1 cellular context compared by ENCODE assay signal in genomic region chr7:119950390-119951041, GRCh38.
TF ChIP-seq lines count a peak whose summit lies in the region.

No MANE protein-coding gene starts in this region.

TF ChIP-seq in K562, 482 proteins besides CTCF, POLR2A, EP300 and RAD21 (continued from another document and continues in another):
- TF ChIP-seq PRDM10 (IDR thresholded peaks at IDR 0.05; ENCODE audit: partially characterized antibody) (peak; percentile 50), TAF7 (tag; IDR thresholded peaks at IDR 0.05) (peak; percentile 66; the same call in 1 of the 2 replicates), E2F6 (IDR thresholded peaks at IDR 0.05; ENCODE audit: borderline replicate concordance in 1 of 2, extremely low read depth in 1 of 2, insufficient read depth in 1 of 2, insufficient read length in 1 of 2, low read depth in 1 of 2, low read length in 1 of 2, poor library complexity in 1 of 2, severe bottlenecking in 1 of 2) (peak in 1 of 2 experiments; percentile 10), SUPT5H (IDR thresholded peaks at IDR 0.05) (peak; percentile 86), MBD2 (IDR thresholded peaks at IDR 0.05; ENCODE audit: borderline replicate concordance, low read depth) (peak; percentile 72), HDGF (IDR thresholded peaks at IDR 0.05) (0 out of 2 replicates have a peak, but pooled peaks have one; percentile 28), NFYB (IDR thresholded peaks at IDR 0.05; ENCODE audit: extremely low read depth, insufficient read length) (peak; percentile 80), MGA (IDR thresholded peaks at IDR 0.05) (peak; percentile 40), EP400 (IDR thresholded peaks at IDR 0.05) (peak; percentile 29; the same call in 1 of the 2 replicates), KDM5B (IDR thresholded peaks at IDR 0.05; ENCODE audit: insufficient replicate concordance, low read depth, low read length) (peak; percentile 67), ZNF445 (CRISPR knock-in tag; IDR thresholded peaks at IDR 0.05; ENCODE audit: low read depth) (0 out of 2 replicates have a peak, but pooled peaks have one; percentile 50), GTF2A2 (tag; IDR thresholded peaks at IDR 0.05) (0 out of 2 replicates have a peak, but pooled peaks have one; percentile 48), CC2D1A (IDR thresholded peaks at IDR 0.05) (peak; percentile 92), NKRF (IDR thresholded peaks at IDR 0.05; ENCODE audit: borderline replicate concordance) (0 out of 2 replicates have a peak, but pooled peaks have one; percentile 39), RBM25 (IDR thresholded peaks at IDR 0.05; ENCODE audit: low read depth, low read length, severe bottlenecking) (peak; percentile 59), POLR2AphosphoS5 (IDR thresholded peaks at IDR 0.05; ENCODE audit: control insufficient read depth, insufficient read depth, low read depth, low read length) (peak; percentile 68; the same call in 1 of the 2 replicates), CXXC5 (CRISPR knock-in tag; IDR thresholded peaks at IDR 0.05) (peak; percentile 61), L3MBTL2 (IDR thresholded peaks at IDR 0.05) (peak; percentile 48; the same call in 1 of the 2 replicates)
- TF ChIP-seq, protein P1, sequence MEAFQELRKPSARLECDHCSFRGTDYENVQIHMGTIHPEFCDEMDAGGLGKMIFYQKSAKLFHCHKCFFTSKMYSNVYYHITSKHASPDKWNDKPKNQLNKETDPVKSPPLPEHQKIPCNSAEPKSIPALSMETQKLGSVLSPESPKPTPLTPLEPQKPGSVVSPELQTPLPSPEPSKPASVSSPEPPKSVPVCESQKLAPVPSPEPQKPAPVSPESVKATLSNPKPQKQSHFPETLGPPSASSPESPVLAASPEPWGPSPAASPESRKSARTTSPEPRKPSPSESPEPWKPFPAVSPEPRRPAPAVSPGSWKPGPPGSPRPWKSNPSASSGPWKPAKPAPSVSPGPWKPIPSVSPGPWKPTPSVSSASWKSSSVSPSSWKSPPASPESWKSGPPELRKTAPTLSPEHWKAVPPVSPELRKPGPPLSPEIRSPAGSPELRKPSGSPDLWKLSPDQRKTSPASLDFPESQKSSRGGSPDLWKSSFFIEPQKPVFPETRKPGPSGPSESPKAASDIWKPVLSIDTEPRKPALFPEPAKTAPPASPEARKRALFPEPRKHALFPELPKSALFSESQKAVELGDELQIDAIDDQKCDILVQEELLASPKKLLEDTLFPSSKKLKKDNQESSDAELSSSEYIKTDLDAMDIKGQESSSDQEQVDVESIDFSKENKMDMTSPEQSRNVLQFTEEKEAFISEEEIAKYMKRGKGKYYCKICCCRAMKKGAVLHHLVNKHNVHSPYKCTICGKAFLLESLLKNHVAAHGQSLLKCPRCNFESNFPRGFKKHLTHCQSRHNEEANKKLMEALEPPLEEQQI (IDR thresholded peaks at IDR 0.05), result peak; percentile 98
- TF ChIP-seq, protein P2, sequence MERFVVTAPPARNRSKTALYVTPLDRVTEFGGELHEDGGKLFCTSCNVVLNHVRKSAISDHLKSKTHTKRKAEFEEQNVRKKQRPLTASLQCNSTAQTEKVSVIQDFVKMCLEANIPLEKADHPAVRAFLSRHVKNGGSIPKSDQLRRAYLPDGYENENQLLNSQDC (CRISPR knock-in tag; IDR thresholded peaks at IDR 0.05), result 0 out of 2 replicates have a peak, but pooled peaks have one; percentile 3
- TF ChIP-seq, protein P3, sequence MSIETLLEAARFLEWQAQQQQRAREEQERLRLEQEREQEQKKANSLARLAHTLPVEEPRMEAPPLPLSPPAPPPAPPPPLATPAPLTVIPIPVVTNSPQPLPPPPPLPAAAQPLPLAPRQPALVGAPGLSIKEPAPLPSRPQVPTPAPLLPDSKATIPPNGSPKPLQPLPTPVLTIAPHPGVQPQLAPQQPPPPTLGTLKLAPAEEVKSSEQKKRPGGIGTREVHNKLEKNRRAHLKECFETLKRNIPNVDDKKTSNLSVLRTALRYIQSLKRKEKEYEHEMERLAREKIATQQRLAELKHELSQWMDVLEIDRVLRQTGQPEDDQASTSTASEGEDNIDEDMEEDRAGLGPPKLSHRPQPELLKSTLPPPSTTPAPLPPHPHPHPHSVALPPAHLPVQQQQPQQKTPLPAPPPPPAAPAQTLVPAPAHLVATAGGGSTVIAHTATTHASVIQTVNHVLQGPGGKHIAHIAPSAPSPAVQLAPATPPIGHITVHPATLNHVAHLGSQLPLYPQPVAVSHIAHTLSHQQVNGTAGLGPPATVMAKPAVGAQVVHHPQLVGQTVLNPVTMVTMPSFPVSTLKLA (conservative IDR thresholded peaks at IDR 0.05), result 0 out of 4 replicates have a peak, but pooled peaks of 1 of the 2 experiments have one; percentile 23
- TF ChIP-seq, protein P4, sequence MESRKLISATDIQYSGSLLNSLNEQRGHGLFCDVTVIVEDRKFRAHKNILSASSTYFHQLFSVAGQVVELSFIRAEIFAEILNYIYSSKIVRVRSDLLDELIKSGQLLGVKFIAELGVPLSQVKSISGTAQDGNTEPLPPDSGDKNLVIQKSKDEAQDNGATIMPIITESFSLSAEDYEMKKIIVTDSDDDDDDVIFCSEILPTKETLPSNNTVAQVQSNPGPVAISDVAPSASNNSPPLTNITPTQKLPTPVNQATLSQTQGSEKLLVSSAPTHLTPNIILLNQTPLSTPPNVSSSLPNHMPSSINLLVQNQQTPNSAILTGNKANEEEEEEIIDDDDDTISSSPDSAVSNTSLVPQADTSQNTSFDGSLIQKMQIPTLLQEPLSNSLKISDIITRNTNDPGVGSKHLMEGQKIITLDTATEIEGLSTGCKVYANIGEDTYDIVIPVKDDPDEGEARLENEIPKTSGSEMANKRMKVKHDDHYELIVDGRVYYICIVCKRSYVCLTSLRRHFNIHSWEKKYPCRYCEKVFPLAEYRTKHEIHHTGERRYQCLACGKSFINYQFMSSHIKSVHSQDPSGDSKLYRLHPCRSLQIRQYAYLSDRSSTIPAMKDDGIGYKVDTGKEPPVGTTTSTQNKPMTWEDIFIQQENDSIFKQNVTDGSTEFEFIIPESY (CRISPR knock-in tag; IDR thresholded peaks at IDR 0.05), result peak; percentile 14; the same call in 1 of the 2 replicates
